18 cellular contexts compared by ENCODE assay signal in genomic region chr6:158665332-158665731, GRCh38. TPM values are rescaled to one million over a fixed set of nuclear protein-coding genes. Genes with fewer than 3 reads are reported as not detected.
DNase-seq lines count a peak whose midpoint lies in the region; ATAC-seq and TF ChIP-seq lines count a peak whose summit lies in the region.
"Had no signal": no experiment of that assay in that cellular context is flagged by ENCODE, and none has a peak within 500 bp of the region (broad histone marks: within the 10 kb centered on the region; RNA-seq: fewer than 3 reads in every experiment).

No MANE protein-coding gene starts in this region.

- H3K27me3 ChIP-seq in thymus (ENCODE audit: control insufficient read depth, insufficient read depth) = no peaks in the 10 kb centered on the region

- DNase-seq in activated effector memory CD4-positive, alpha-beta T cell treated with anti-CD3 and anti-CD28 coated beads, Interleukin-2, amount 50 U/mL, for 16 hours = peak; percentile 51
- DNase-seq in activated effector memory CD4-positive, alpha-beta T cell treated with Interleukin-2 at 50 U/mL for 16 hours = no peak
- DNase-seq in T-cell (no peak), mesothelial cell of epicardium (ENCODE audit: low spot score in 2 of 2, unreplicated experiment in 2 of 2) (no peak), kidney tubule cell (ENCODE audit: low spot score) (no peak)
- DNase-seq: Calu3; CD4-positive, CD25-positive, alpha-beta regulatory T cell; MV-4-11; NCI-H1436 treated with DMSO at 0.1 percent for 48 hours; NCI-H2081; NCI-H2227 treated with DMSO at 0.1 percent for 48 hours; NCI-H524 treated with DMSO at 0.1 percent for 48 hours; OCI-M1 had no signal

- CTCF ChIA-PET in T-cell (lab: Charles Lee) = interaction anchor here in 1 of 2 donors (0.8 kb wide), 1 partner anchor 26 kb away, joined by 3 read pairs; no protein-coding TSS in a partner anchor

- POLR2A ChIA-PET in T-cell (lab: Charles Lee) = interaction anchor here in 1 of 2 donors (0.6 to 1.4 kb wide), 2 partner anchors 22 to 387 kb away, joined by 6 to 8 read pairs; no protein-coding TSS in a partner anchor

- no peak for TF ChIP-seq CTCF in mesothelial cell of epicardium (IDR thresholded peaks at IDR 0.05; ENCODE audit: unreplicated experiment)

- H3K4me3 ChIP-seq in thymus (ENCODE audit: low read length) = peak overlapping the region; percentile 59
- H3K4me3 ChIP-seq: A549 had no signal

- H3K9me3 ChIP-seq in thymus (ENCODE audit: control insufficient read depth) = no peaks in the 10 kb centered on the region
- H3K9me3 ChIP-seq: A549 had no signal

- H3K36me3 Mint-ChIP-seq in T-cell = peaks cover 55% of the 10 kb centered on the region
- H3K36me3 Mint-ChIP-seq in mesothelial cell of epicardium = no peaks in the 10 kb centered on the region

- 92% methylated on average over 18 of the region's 18 CpGs for WGBS in thymus

- no peak for ATAC-seq in T-cell (replicated peaks in 1 of 4)
- no peak for ATAC-seq in HG03342 (IDR thresholded peaks at IDR 0.05; ENCODE audit: unreplicated experiment)
- ATAC-seq: A549, HCT116 had no signal

- no peaks in the 10 kb centered on the region for H3K9me3 Mint-ChIP-seq in T-cell
- no peaks in the 10 kb centered on the region for H3K9me3 Mint-ChIP-seq in mesothelial cell of epicardium
- H3K9me3 Mint-ChIP-seq: CD4-positive, CD25-positive, alpha-beta regulatory T cell; IgD-negative memory B cell had no signal

- peak overlapping the region in 2 of 3 donors; percentile 41 to 81 for H3K4me3 Mint-ChIP-seq in T-cell
- H3K4me3 Mint-ChIP-seq in mesothelial cell of epicardium = no peak overlapping the region
- H3K4me3 Mint-ChIP-seq: CD4-positive, CD25-positive, alpha-beta regulatory T cell; IgD-negative memory B cell had no signal

- peaks cover 37% of the 10 kb centered on the region for H3K4me1 ChIP-seq in thymus (ENCODE audit: control insufficient read depth, insufficient read depth, low read length)
- H3K4me1 ChIP-seq: A549 had no signal

- H3K4me1 Mint-ChIP-seq in T-cell = peaks cover 33 to 56% (median 54%) of the 10 kb centered on the region in 3 donors
- H3K4me1 Mint-ChIP-seq in mesothelial cell of epicardium = peaks cover 70% of the 10 kb centered on the region

- H3K27ac Mint-ChIP-seq in T-cell (peak overlapping the region in 1 of 2 donors; percentile 83), mesothelial cell of epicardium (peak overlapping the region; percentile 90)
- H3K27ac Mint-ChIP-seq: IgD-negative memory B cell had no signal

- peaks cover 30% of the 10 kb centered on the region for H3K36me3 ChIP-seq in thymus (ENCODE audit: control insufficient read depth, insufficient read depth)

- H3K27me3 Mint-ChIP-seq in T-cell (no peaks in the 10 kb centered on the region), mesothelial cell of epicardium (ENCODE audit: low read depth) (no peaks in the 10 kb centered on the region)
- H3K27me3 Mint-ChIP-seq: CD4-positive, CD25-positive, alpha-beta regulatory T cell; IgD-negative memory B cell had no signal

- no peak overlapping the region for H3K27ac ChIP-seq in thymus (ENCODE audit: low read depth)
- H3K27ac ChIP-seq: A549 had no signal

RNA-seq across cellular contexts. Expression of gene SYTL3, which starts 15.5 kb away (rescaled TPM):
- total RNA-seq in T-cell (10 to 100 TPM; 14.4 to 45.6 (median 22.9) TPM), mesothelial cell of epicardium (5.4 to 6.1 TPM (median 5.5 TPM) in 3 replicates)
- polyA plus RNA-seq in thymus = 109 TPM

RNA-seq across cellular contexts. Expression of gene DYNLT1, which starts 20.8 kb away (rescaled TPM):
- total RNA-seq in T-cell = 100 to 1,000 TPM in 1 of 5 donors, 10 to 100 TPM in 4; 50.8 to 128 (median 59.5) TPM
- total RNA-seq in mesothelial cell of epicardium = 142 to 148 TPM (median 145 TPM) in 3 replicates
- 248 TPM for polyA plus RNA-seq in thymus
